8 cellular contexts compared by ENCODE assay signal in the genomic region with DNA sequence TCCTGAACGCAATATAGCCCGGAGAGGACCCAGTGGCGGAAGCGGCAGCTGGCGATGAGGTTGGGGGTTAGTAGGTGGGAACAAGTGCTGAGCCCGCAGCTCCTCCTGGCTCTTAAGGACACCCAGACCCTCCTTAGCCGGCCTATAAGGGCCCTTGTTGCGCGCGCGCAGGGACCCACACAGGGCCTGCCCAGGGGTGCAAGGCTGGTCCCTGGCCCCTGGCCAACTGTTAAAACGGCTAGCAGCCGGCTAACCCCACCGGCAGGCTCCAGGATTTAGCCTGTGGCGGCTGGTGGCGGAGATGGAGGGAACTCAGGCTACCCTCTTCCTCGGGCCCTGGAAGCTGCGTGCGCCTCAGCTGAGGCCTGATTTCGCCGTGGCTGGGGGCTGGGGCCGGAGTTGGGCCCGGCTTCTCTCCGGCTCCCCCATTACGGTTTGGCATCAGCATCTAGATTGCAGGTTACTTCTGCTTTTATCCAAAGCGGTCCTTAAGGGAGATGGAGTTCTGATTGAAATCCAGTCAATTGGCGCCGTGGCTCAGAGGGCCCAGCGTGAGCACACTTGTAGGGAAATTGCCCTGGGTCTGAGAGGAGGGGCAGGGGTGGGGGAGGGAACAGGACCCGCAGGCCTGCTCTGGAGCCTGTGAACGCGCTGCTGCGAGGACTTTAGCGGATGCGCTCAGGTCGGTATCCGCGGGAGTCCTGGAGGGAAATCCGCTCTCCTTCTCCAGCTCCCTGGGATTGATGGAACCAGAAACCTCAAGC. TPM values are rescaled to one million over a fixed set of nuclear protein-coding genes. Genes with fewer than 3 reads are reported as not detected.
DNase-seq lines count a peak whose midpoint lies in the region; ATAC-seq and TF ChIP-seq lines count a peak whose summit lies in the region.

No MANE protein-coding gene starts in this region.

- H3K9ac ChIP-seq in GM23248, result no peak overlapping the region

- no peaks in the 10 kb centered on the region for H3K9me3 ChIP-seq in GM23248 (ENCODE audit: low read depth)

- H3K36me3 ChIP-seq in GM23248 (ENCODE audit: low read depth), result no peaks in the 10 kb centered on the region

- WGBS in GM23248 (ENCODE audit: low coverage in 1 of 2, low lambda C conversion rate in 2 of 2, missing lambda C conversion rate in 2 of 2), 2 experiments, result 24 to 30% methylated on average over 35 to 36 of the region's 39 CpGs

- H3K79me2 ChIP-seq in GM23248 (ENCODE audit: insufficient read depth), result no peaks in the 10 kb centered on the region

- no peak overlapping the region for H2AFZ ChIP-seq in GM23248

- peak overlapping the region; percentile 68 for H3K4me2 ChIP-seq in GM23248 (ENCODE audit: unreplicated experiment)

- no peak overlapping the region for H3K27ac ChIP-seq in GM23248

- H3F3A ChIP-seq in GM23248 (ENCODE audit: insufficient read depth), result no peaks in the 10 kb centered on the region

- DNase-seq in GM23248 (no peak), NCI-H524 (lab: John Stamatoyannopoulos, UW) (peak; percentile 84 to 93), left ventricle myocardium superior (no peak), retinal pigment epithelial cell (ENCODE audit: low read depth) (no peak), pons (ENCODE audit: low spot score) (no peak)
- no peak for DNase-seq in stimulated activated CD4-positive, alpha-beta T cell treated with anti-CD3 and anti-CD28 coated beads, Interleukin-2, amount 100 ng/mL, for 48 hours

- in situ Hi-C loops in GM23248 (cut with MboI), result no loop called here

- H3K4me1 ChIP-seq in GM23248 (ENCODE audit: insufficient read depth), result no peaks in the 10 kb centered on the region; the same call in 1 of the 2 replicates

- ATAC-seq in left ventricle myocardium superior (peak; percentile 18), GM19463 (IDR thresholded peaks at IDR 0.05; ENCODE audit: unreplicated experiment) (no peak), GM21360 (IDR thresholded peaks at IDR 0.05; ENCODE audit: unreplicated experiment) (no peak)

- intact Hi-C loops in left ventricle myocardium superior (cut with micrococcal nuclease), result no loop called here

- TF ChIP-seq CTCF in retinal pigment epithelial cell (conservative IDR thresholded peaks at IDR 0.05; ENCODE audit: low read depth, low read length), result no peak

- H3K27me3 ChIP-seq in GM23248 (replicated peaks; ENCODE audit: insufficient read depth), result peaks cover 61% of the 10 kb centered on the region

- no peaks in the 10 kb centered on the region for H4K20me1 ChIP-seq in GM23248 (ENCODE audit: insufficient read depth)

- H3K9me2 ChIP-seq in GM23248 (ENCODE audit: insufficient read depth), result no peaks in the 10 kb centered on the region

- peak overlapping the region; percentile 53 for H3K4me3 ChIP-seq in GM23248
- H3K4me3 ChIP-seq in retinal pigment epithelial cell (ENCODE audit: low read length), result peak overlapping the region; percentile 38

RNA-seq across cellular contexts. Expression of a gene that starts 37.0 kb away (rescaled TPM):
- total RNA-seq in GM23248 (2014; rRNA removed; shearing (Covaris generic)), result 35.8 and 41.2 TPM in 2 replicates
- 48.1 and 51.0 TPM in 2 replicates for polyA plus RNA-seq in GM23248 (2016; fragmentation: Nextera tagmentation; extraction: Ambion mirVana)
- total RNA-seq in left ventricle myocardium superior, result 26.6 TPM

Comparison
In these comparisons a context has a peak if more than half of its experiments do, and no peak if none do; other contexts are left out.
1. DNase-seq: peak in NCI-H524 (2 of 2); none in GM23248 (single experiment), left ventricle myocardium superior (single experiment), retinal pigment epithelial cell (single experiment), pons (single experiment) and stimulated activated CD4-positive, alpha-beta T cell treated with anti-CD3 and anti-CD28 coated beads, Interleukin-2, amount 100 ng/mL, for 48 hours (0 of 2).